ENCODE assay signal across 8 cellular contexts in genomic region chr12:101857043-101857558, GRCh38. TPM values are rescaled to one million over a fixed set of nuclear protein-coding genes. Genes with fewer than 3 reads are reported as not detected.
DNase-seq lines count a peak whose midpoint lies in the region; ATAC-seq and TF ChIP-seq lines count a peak whose summit lies in the region.

No MANE protein-coding gene starts in this region.

- no peak overlapping the region for H3K4me3 ChIP-seq in epithelial cell of esophagus (ENCODE audit: low read length)
- H3K4me3 ChIP-seq in transverse colon: no peak overlapping the region

- no peak for TF ChIP-seq POLR2A in transverse colon (IDR thresholded peaks at IDR 0.05)

- H3K4me3 Mint-ChIP-seq in stimulated activated naive CD8-positive, alpha-beta T cell treated with anti-CD3 and anti-CD28 coated beads, Interleukin-15, amount 100 ng/mL, for 72 hours: no peak overlapping the region

- no peak for TF ChIP-seq EP300 in transverse colon (IDR thresholded peaks at IDR 0.05; ENCODE audit: low read depth)

- intact Hi-C loops in transverse colon (cut with DNase I; ENCODE audit: low total_unique reads): no loop called here

- peak; percentile 56 for ATAC-seq in stimulated activated naive CD8-positive, alpha-beta T cell treated with anti-CD3 and anti-CD28 coated beads, Interleukin-15, amount 100 ng/mL, for 72 hours
- no peak for ATAC-seq in stimulated activated naive CD8-positive, alpha-beta T cell treated with anti-CD3 and anti-CD28 coated beads, Interleukin-15, Interleukin-2, amounts not matched to agents 100 U/mL and 50 U/mL, for 24 hours
- ATAC-seq in HG03521 (IDR thresholded peaks at IDR 0.05; ENCODE audit: unreplicated experiment): peak; percentile 38

- H3K27me3 ChIP-seq in transverse colon: no peaks in the 10 kb centered on the region

- in situ Hi-C loops in transverse colon (cut with MboI; ENCODE audit: low pct_ligation_motif_present in 1 of 4, low pct_unique_long_range_greater_than_20kb in 1 of 4, low sequenced_read_pairs in 3 of 4): no loop called here

- H3K27ac Mint-ChIP-seq in stimulated activated naive CD8-positive, alpha-beta T cell treated with anti-CD3 and anti-CD28 coated beads, Interleukin-15, amount 100 ng/mL, for 72 hours: no peak overlapping the region

- H3K4me1 ChIP-seq in transverse colon: peaks cover 5 to 17% (median 11%) of the 10 kb centered on the region in 4 donors

- H3K36me3 ChIP-seq in transverse colon: no peaks in the 10 kb centered on the region

- no peaks in the 10 kb centered on the region for H3K9me3 ChIP-seq in transverse colon

- peaks cover 0 to 11% of the 10 kb centered on the region in 2 donors for H3K9me3 Mint-ChIP-seq in stimulated activated naive CD8-positive, alpha-beta T cell treated with anti-CD3 and anti-CD28 coated beads, Interleukin-15, amount 100 ng/mL, for 72 hours

- peaks cover 40% of the 10 kb centered on the region for H3K4me1 Mint-ChIP-seq in stimulated activated naive CD8-positive, alpha-beta T cell treated with anti-CD3 and anti-CD28 coated beads, Interleukin-15, amount 100 ng/mL, for 72 hours

- no peak overlapping the region for H3K27ac ChIP-seq in transverse colon

- TF ChIP-seq CTCF in epithelial cell of esophagus (IDR thresholded peaks at IDR 0.05; ENCODE audit: insufficient read depth, low read depth, low read length, missing control alignments): no peak
- TF ChIP-seq CTCF in transverse colon (IDR thresholded peaks at IDR 0.05): no peak

- 23 to 42% methylated on average over 1 of the region's 1 CpG for WGBS in transverse colon (ENCODE audit: low coverage in 1 of 2), 2 donors

- no peaks in the 10 kb centered on the region for H3K27me3 Mint-ChIP-seq in stimulated activated naive CD8-positive, alpha-beta T cell treated with anti-CD3 and anti-CD28 coated beads, Interleukin-15, amount 100 ng/mL, for 72 hours

- DNase-seq in stimulated activated naive CD8-positive, alpha-beta T cell treated with anti-CD3 and anti-CD28 coated beads, Interleukin-15, amount 100 ng/mL, for 72 hours: no peak
- no peak for DNase-seq in stimulated activated naive CD8-positive, alpha-beta T cell treated with anti-CD3 and anti-CD28 coated beads, Interleukin-15, Interleukin-2, amounts not matched to agents 100 U/mL and 50 U/mL, for 24 hours
- DNase-seq in epithelial cell of esophagus (ENCODE audit: low read depth) (peak; percentile 71), DMS 273 treated with DMSO at 0.1 percent for 48 hours (lab: John Stamatoyannopoulos, UW) (no peak), DMS 273 (lab: John Stamatoyannopoulos, UW; ENCODE audit: unreplicated experiment) (no peak), transverse colon (no peak)
- no peak for DNase-seq in stimulated activated CD4-positive, alpha-beta T cell treated with anti-CD3 and anti-CD28 coated beads, Interleukin-2, amount 100 ng/mL, for 24 hours

RNA-seq across cellular contexts. Expression of gene DRAM1, which starts 20.3 kb away (rescaled TPM):
- 10 to 100 TPM in 2 of 4 donors, 1 to 10 TPM in 2; 3.7 to 20.1 (median 8.7) TPM for total RNA-seq in transverse colon

RNA-seq across cellular contexts. Expression of gene GNPTAB, which starts 26.3 kb away (rescaled TPM):
- total RNA-seq in transverse colon: 10 to 100 TPM; 24.1 to 83.0 (median 64.5) TPM
